Comparison of ENCODE assay signal across 24 cellular contexts in genomic region chr11:111782109-111782784, GRCh38.
"Had no signal": no experiment of that assay in that cellular context is flagged by ENCODE, and none has a peak within 500 bp of the region (broad histone marks: within the 10 kb centered on the region; RNA-seq: fewer than 3 reads in every experiment).

No MANE protein-coding gene starts in this region.

- H3K27ac ChIP-seq: adrenal gland, body of pancreas, breast epithelium, SJSA1 had no signal

- H3K27me3 ChIP-seq: adrenal gland, body of pancreas, breast epithelium, SJSA1 had no signal

- DNase-seq: activated CD4-positive, alpha-beta T cell treated with anti-CD3 and anti-CD28 coated beads for 36 hours; activated CD4-positive, alpha-beta T cell treated with anti-CD3 and anti-CD28 coated beads, Interleukin-2, amount 10 ng/mL, durations not matched to agents 7 days and 5 days; activated CD4-positive, alpha-beta T cell treated with anti-CD3 and anti-CD28 coated beads, Interleukin-2, amount 50 U/mL, for 48 hours; activated CD8-positive, alpha-beta T cell treated with anti-CD3 and anti-CD28 coated beads, Interleukin-2, amount 10 ng/mL, durations not matched to agents 7 days and 5 days; activated gamma-delta T cell; activated naive CD4-positive, alpha-beta T cell treated with Interleukin-2 at 50 U/mL for 16 hours; activated T-cell treated with anti-CD3 and anti-CD28 coated beads, Interleukin-2, amount 50 U/mL, for 24 hours; body of pancreas; KG1; MM.1S; MV-4-11; NCI-H1092; NCI-H1436 treated with DMSO at 0.1 percent for 48 hours; NCI-H1694 treated with DMSO at 0.1 percent for 48 hours; NCI-H2029; NCI-H345; NCI-H524 treated with DMSO at 0.1 percent for 48 hours; OCI-M1; SHP77 treated with DMSO at 0.1 percent for 48 hours; T1000 had no signal

- H3K4me1 ChIP-seq: breast epithelium, SJSA1 had no signal

- H3K36me3 ChIP-seq: breast epithelium, SJSA1 had no signal

- ATAC-seq: activated CD4-positive, alpha-beta T cell treated with anti-CD3 and anti-CD28 coated beads for 36 hours; activated CD8-positive, alpha-beta T cell treated with anti-CD3 and anti-CD28 coated beads, Interleukin-2, amount 10 ng/mL, durations not matched to agents 7 days and 5 days; body of pancreas; Panc1 had no signal

- H3K9me3 ChIP-seq: adrenal gland, body of pancreas, breast epithelium, SJSA1 had no signal

- H3K4me3 ChIP-seq: adrenal gland, body of pancreas, breast epithelium, SJSA1 had no signal
